3 cellular contexts compared by ENCODE assay signal in the genomic region with DNA sequence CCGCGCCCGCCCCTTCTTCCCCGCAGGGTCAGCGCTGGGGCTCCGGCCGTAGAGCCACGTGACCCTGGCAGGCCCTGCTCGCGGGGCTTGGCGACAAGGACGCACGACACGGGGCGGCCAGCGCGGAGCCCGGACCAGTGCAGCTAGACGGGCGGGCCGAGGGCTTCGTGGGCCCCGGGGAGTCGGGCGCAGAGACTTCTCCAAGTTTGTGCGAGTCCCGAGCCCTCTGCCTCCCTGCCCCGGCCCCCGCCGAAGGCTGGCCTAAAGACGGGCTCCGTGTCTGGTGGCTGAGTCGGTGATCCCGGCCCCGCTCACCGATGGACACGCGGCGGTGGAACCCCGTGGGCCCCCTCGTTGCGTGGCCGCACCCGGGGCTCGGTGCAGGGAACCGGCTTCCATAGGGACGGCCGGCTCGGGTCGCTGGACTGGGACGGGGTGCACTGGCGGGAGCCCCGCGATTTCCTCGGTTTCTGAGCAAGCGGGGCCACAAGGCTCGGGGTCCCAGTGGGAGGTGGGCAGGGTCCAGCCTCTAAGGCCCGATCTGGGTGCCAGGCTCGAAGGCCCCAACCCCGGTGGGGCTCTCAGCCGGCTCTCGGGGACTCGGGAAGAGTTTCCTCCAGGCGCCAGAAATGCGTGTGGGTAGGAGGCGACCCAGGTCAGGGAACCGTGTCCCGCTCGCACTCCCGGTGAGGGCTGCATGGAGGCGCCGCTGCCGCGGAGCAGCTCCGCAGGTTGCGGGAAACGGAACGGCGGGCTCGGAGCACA.
TF ChIP-seq lines count a peak whose summit lies in the region.

No MANE protein-coding gene starts in this region.

TF ChIP-seq in A549, 52 proteins besides CTCF, POLR2A, EP300 and RAD21:
- TF ChIP-seq, protein P1, sequence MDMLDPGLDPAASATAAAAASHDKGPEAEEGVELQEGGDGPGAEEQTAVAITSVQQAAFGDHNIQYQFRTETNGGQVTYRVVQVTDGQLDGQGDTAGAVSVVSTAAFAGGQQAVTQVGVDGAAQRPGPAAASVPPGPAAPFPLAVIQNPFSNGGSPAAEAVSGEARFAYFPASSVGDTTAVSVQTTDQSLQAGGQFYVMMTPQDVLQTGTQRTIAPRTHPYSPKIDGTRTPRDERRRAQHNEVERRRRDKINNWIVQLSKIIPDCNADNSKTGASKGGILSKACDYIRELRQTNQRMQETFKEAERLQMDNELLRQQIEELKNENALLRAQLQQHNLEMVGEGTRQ (IDR thresholded peaks at IDR 0.05): peak; percentile 44
- TF ChIP-seq RFX5 (IDR thresholded peaks at IDR 0.05) (no peak), E2F6 (IDR thresholded peaks at IDR 0.05; ENCODE audit: borderline replicate concordance, low read depth) (peak; percentile 52; the same call in 1 of the 2 replicates), RNF2 (IDR thresholded peaks at IDR 0.05; ENCODE audit: borderline replicate concordance, low read depth) (0 out of 2 replicates have a peak, but pooled peaks have one; percentile 61), FOSB (CRISPR knock-in tag; IDR thresholded peaks at IDR 0.05) (no peak)
- TF ChIP-seq, protein P2, sequence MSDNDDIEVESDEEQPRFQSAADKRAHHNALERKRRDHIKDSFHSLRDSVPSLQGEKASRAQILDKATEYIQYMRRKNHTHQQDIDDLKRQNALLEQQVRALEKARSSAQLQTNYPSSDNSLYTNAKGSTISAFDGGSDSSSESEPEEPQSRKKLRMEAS (IDR thresholded peaks at IDR 0.05): 0 out of 2 replicates have a peak, but pooled peaks have one; percentile 21

TF ChIP-seq in endothelial cell of umbilical vein, 7 proteins besides CTCF, POLR2A, EP300 and RAD21:
- TF ChIP-seq JUN (IDR thresholded peaks at IDR 0.05; ENCODE audit: borderline replicate concordance, insufficient read depth, insufficient read length, low read depth) (no peak), EZH2 (IDR thresholded peaks at IDR 0.05; ENCODE audit: borderline replicate concordance, low read depth, low read length, severe bottlenecking) (peak; percentile 81), FOS (IDR thresholded peaks at IDR 0.05; ENCODE audit: borderline replicate concordance, insufficient read depth, low read length) (no peak)
- TF ChIP-seq, protein P2 (IDR thresholded peaks at IDR 0.05; ENCODE audit: insufficient read depth, insufficient read length): no peak

TF ChIP-seq in GM12891, 5 proteins besides CTCF, POLR2A, EP300 and RAD21:
- TF ChIP-seq POLR2AphosphoS5 (IDR thresholded peaks at IDR 0.05; ENCODE audit: low read depth, low read length) (no peak), SPI1 (IDR thresholded peaks at IDR 0.05; ENCODE audit: low read depth, low read length) (no peak), POU2F2 (IDR thresholded peaks at IDR 0.05; ENCODE audit: low read depth, low read length) (no peak), TAF1 (IDR thresholded peaks at IDR 0.05; ENCODE audit: low read depth, low read length) (no peak)
